Comparison of ENCODE assay signal across 8 cellular contexts in genomic region chr22:23786752-23787599, GRCh38. TPM values are rescaled to one million over a fixed set of nuclear protein-coding genes. Genes with fewer than 3 reads are reported as not detected.
DNase-seq lines count a peak whose midpoint lies in the region; ATAC-seq and TF ChIP-seq lines count a peak whose summit lies in the region.

Gene SMARCB1 (plus strand): TSS chr22:23786966. CDS start chr22:23787170, 204 bp downstream.

- TF ChIP-seq CTCF in C4-2B (conservative IDR thresholded peaks at IDR 0.05): no peak

- H3K9me3 ChIP-seq in endocrine pancreas (ENCODE audit: control insufficient read depth, low read length): no peaks in the 10 kb centered on the region

- H3K4me3 ChIP-seq in endocrine pancreas (ENCODE audit: control insufficient read depth, insufficient read depth, low read length): peak within 1 kb of the TSS; percentile 75

- DNase-seq in HK-2 (ENCODE audit: unreplicated experiment) (peak; percentile 86), NOMO-1 (lab: John Stamatoyannopoulos, UW; ENCODE audit: unreplicated experiment in 2 of 2) (peak; percentile 78 to 81), mesenteric fat pad (ENCODE audit: low spot score) (peak; percentile 96)
- DNase-seq in activated CD8-positive, alpha-beta memory T cell treated with anti-CD3 and anti-CD28 coated beads for 48 hours (ENCODE audit: low read depth in 2 of 3, low spot score in 2 of 3): peak; percentile 80 to 91 (median 91)
- DNase-seq in stimulated activated CD8-positive, alpha-beta memory T cell treated with anti-CD3 and anti-CD28 coated beads, Interleukin-12 subunit alpha, Interleukin-12 subunit beta, amount 100 ng/mL, for 4 hours (ENCODE audit: low read depth): peak; percentile 82

- peak; percentile 67 for ATAC-seq in GM19395 (IDR thresholded peaks at IDR 0.05; ENCODE audit: unreplicated experiment)

- no peaks in the 10 kb centered on the region for H3K27me3 ChIP-seq in endocrine pancreas (ENCODE audit: control insufficient read depth, insufficient read depth, low read length)

- H3K9ac ChIP-seq in endocrine pancreas (ENCODE audit: control insufficient read depth, insufficient read depth, low read length): peak within 1 kb of the TSS; percentile 98

- peak within 1 kb of the TSS; percentile 87 for H3K27ac ChIP-seq in C4-2B

- H3K4me1 ChIP-seq in endocrine pancreas (ENCODE audit: control insufficient read depth, insufficient read depth, low read length): peaks cover 11% of the 10 kb centered on the region

- no peaks in the 10 kb centered on the region for H3K36me3 ChIP-seq in endocrine pancreas (ENCODE audit: control insufficient read depth, insufficient read depth, low read length)

RNA-seq across cellular contexts. Expression of gene SMARCB1, which starts in this region (rescaled TPM):
- 70.7 TPM for total RNA-seq in mesenteric fat pad

Comparison
In these comparisons a context has a peak if more than half of its experiments do, and no peak if none do; other contexts are left out.
1. Peak in every context shown above with its lines: DNase-seq, ATAC-seq, H3K4me3 ChIP-seq and H3K27ac ChIP-seq.